Comparison of ENCODE assay signal across 13 cellular contexts in the genomic region with DNA sequence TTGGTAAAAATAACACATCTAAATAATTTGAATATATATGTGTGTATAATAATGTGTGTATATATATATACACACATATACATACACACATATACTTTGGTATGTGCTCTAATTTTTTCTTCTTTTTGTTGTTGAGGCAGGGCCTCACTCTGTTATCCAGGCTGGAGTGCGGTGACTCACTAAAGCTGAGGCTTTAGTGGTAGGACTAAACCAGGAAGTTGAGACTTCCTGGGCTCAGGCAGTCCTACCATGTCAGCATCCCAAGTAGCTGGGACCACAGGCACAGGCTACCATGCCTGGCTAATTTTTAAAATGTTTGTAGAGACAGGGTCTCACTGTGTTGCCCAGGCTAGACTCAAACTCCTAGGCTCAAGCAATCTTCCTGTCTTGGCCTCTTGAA. TPM values are rescaled to one million over a fixed set of nuclear protein-coding genes. Genes with fewer than 3 reads are reported as not detected.
DNase-seq lines count a peak whose midpoint lies in the region; ATAC-seq and TF ChIP-seq lines count a peak whose summit lies in the region.
"Had no signal": no experiment of that assay in that cellular context is flagged by ENCODE, and none has a peak within 500 bp of the region (broad histone marks: within the 10 kb centered on the region; RNA-seq: fewer than 3 reads in every experiment).

No MANE protein-coding gene starts in this region.

- no peaks in the 10 kb centered on the region for H4K20me1 ChIP-seq in IMR-90 (ENCODE audit: insufficient read depth, low read length)
- H4K20me1 ChIP-seq: BLaER1 had no signal

- POLR2A ChIA-PET in AG04450 (lab: Yijun Ruan, JAX) (no interaction called here), IMR-90 (lab: Charles Lee; ENCODE audit: unreplicated experiment) (no interaction called here)

- peak overlapping the region; percentile 48; the same call in 1 of the 2 replicates for H2BK120ac ChIP-seq in IMR-90 (ENCODE audit: low read depth, low read length)

- H3K4me2 ChIP-seq in IMR-90 (ENCODE audit: low read depth, low read length): no peak overlapping the region
- H3K4me2 ChIP-seq: BLaER1 had no signal

- no peak overlapping the region for H2AK9ac ChIP-seq in IMR-90 (replicated peaks; ENCODE audit: low read depth, low read length, poor library complexity)

- ATAC-seq in IMR-90 (ENCODE audit: low read depth): peak; percentile 65
- ATAC-seq in left lobe of liver: no peak

- H3K9me3 ChIP-seq in AG04450 (ENCODE audit: control insufficient read depth, insufficient read depth, low read length) (no peaks in the 10 kb centered on the region), IMR-90 (ENCODE audit: control insufficient read depth, insufficient read depth, low read length) (no peaks in the 10 kb centered on the region)
- H3K9me3 ChIP-seq in effector memory CD4-positive, alpha-beta T cell (ENCODE audit: control insufficient read depth, low read length): no peaks in the 10 kb centered on the region
- H3K9me3 ChIP-seq: BLaER1 had no signal

- dilution Hi-C loops in IMR-90 (cut with HindIII; ENCODE audit: low sequenced_read_pairs, unreplicated experiment): no loop called here

- intact Hi-C loops in IMR-90 (cut with micrococcal nuclease): loop anchor here (10.0 kb wide), 1 partner anchor 139 kb away; no protein-coding TSS in a partner anchor

- DNase-seq in AG04450 (ENCODE audit: low read depth, low spot score) (no peak), IMR-90 (peak; percentile 83), astrocyte of the cerebellum (ENCODE audit: low read depth) (peak; percentile 24), islet precursor cell (peak; percentile 73), H7 (no peak), left lobe of liver (ENCODE audit: low spot score) (no peak), NCI-H2196 (lab: John Stamatoyannopoulos, UW; ENCODE audit: unreplicated experiment) (no peak)
- DNase-seq in effector memory CD4-positive, alpha-beta T cell: no peak
- DNase-seq: activated naive CD8-positive, alpha-beta T cell treated with anti-CD3 and anti-CD28 coated beads, Interleukin-2, amount 10 ng/mL, durations not matched to agents 7 days and 5 days; NCI-H1048; NCI-H82; T-helper 1 cell had no signal

- peak overlapping the region; percentile 76 for H3K18ac ChIP-seq in IMR-90 (ENCODE audit: low read depth, low read length)

- H3K4ac ChIP-seq in IMR-90 (ENCODE audit: low read depth, low read length): no peak overlapping the region; the same call in 1 of the 2 replicates

- WGBS in IMR-90 (ENCODE audit: extremely low coverage in 2 of 2, insufficient read length in 1 of 2), 2 experiments: no CpG with 5 or more reads among the region's 1 CpG

- H2AFZ ChIP-seq in IMR-90 (replicated peaks; ENCODE audit: low read length, poor library complexity): peak overlapping the region; percentile 88

- H4K5ac ChIP-seq in IMR-90 (ENCODE audit: low read depth, low read length): peak overlapping the region; percentile 75

- no peaks in the 10 kb centered on the region for H3K27me3 ChIP-seq in AG04450 (ENCODE audit: control insufficient read depth, insufficient read depth, low read length)
- no peaks in the 10 kb centered on the region for H3K27me3 ChIP-seq in IMR-90 (ENCODE audit: control insufficient read depth, insufficient read depth, low read length)
- no peaks in the 10 kb centered on the region for H3K27me3 ChIP-seq in H7 (ENCODE audit: control insufficient read depth, insufficient read depth, low read length)
- H3K27me3 ChIP-seq in effector memory CD4-positive, alpha-beta T cell (replicated peaks; ENCODE audit: control insufficient read depth, insufficient read depth, low read length, poor library complexity, severe bottlenecking): no peaks in the 10 kb centered on the region
- H3K27me3 ChIP-seq: BLaER1 had no signal

- H2BK5ac ChIP-seq in IMR-90 (ENCODE audit: low read depth, low read length, poor library complexity, severe bottlenecking): peak overlapping the region; percentile 54

- no peak overlapping the region for H2BK20ac ChIP-seq in IMR-90 (ENCODE audit: low read depth, low read length)

- peak overlapping the region; percentile 43 to 68; a peak in 3 of 4 replicates for H4K8ac ChIP-seq in IMR-90 (ENCODE audit: low read depth in 2 of 2, low read length in 2 of 2)

- H3K23ac ChIP-seq in IMR-90 (ENCODE audit: low read depth, low read length): no peak overlapping the region

- H3K14ac ChIP-seq in IMR-90 (replicated peaks; ENCODE audit: low read depth, low read length): 0 out of 2 replicates have a peak overlapping the region, but pooled peaks have one; percentile 50

- H3K9me1 ChIP-seq in IMR-90 (ENCODE audit: insufficient read depth, low read length): no peaks in the 10 kb centered on the region

- CTCF ChIA-PET in AG04450 (lab: Charles Lee): no interaction called here
- CTCF ChIA-PET in IMR-90 (lab: Yijun Ruan, JAX): no interaction called here

- no peak overlapping the region for H2AK5ac ChIP-seq in IMR-90 (ENCODE audit: low read depth, low read length)

- no peak for TF ChIP-seq CTCF in AG04450 (IDR thresholded peaks at IDR 0.05; ENCODE audit: low read depth, low read length)
- no peak for TF ChIP-seq CTCF in IMR-90 (conservative IDR thresholded peaks at IDR 0.05; ENCODE audit: low read depth, low read length)
- no peak for TF ChIP-seq CTCF in astrocyte of the cerebellum (IDR thresholded peaks at IDR 0.05; ENCODE audit: low read depth, low read length, missing control alignments)

- no TSS peak for BruUV-seq in IMR-90 (replicated peaks; lab: Mats Ljungman, UMichigan)

- H3K27ac ChIP-seq in AG04450 (ENCODE audit: low read depth, low read length) (peak overlapping the region; percentile 65), IMR-90 (ENCODE audit: insufficient read depth, low read length) (peak overlapping the region; percentile 69; the same call in 1 of the 2 replicates)
- H3K27ac ChIP-seq in effector memory CD4-positive, alpha-beta T cell (ENCODE audit: insufficient read depth, low read length, poor library complexity, severe bottlenecking): no peak overlapping the region
- H3K27ac ChIP-seq: BLaER1 had no signal

- no peak for TF ChIP-seq RAD21 in IMR-90 (IDR thresholded peaks at IDR 0.05; ENCODE audit: low read length)

- H3K56ac ChIP-seq in IMR-90 (ENCODE audit: extremely low read depth, insufficient read depth, low read length): no peak overlapping the region

- no peaks in the 10 kb centered on the region for H3K36me3 ChIP-seq in IMR-90 (ENCODE audit: control insufficient read depth, insufficient read depth, low read length)
- H3K36me3 ChIP-seq in H7 (replicated peaks; ENCODE audit: control insufficient read depth, insufficient read depth, low read length): no peaks in the 10 kb centered on the region
- H3K36me3 ChIP-seq in effector memory CD4-positive, alpha-beta T cell (ENCODE audit: control insufficient read depth, insufficient read depth, low read length): no peaks in the 10 kb centered on the region
- H3K36me3 ChIP-seq: BLaER1 had no signal

- peak overlapping the region; percentile 20; the same call in 1 of the 3 replicates for H2BK15ac ChIP-seq in IMR-90 (ENCODE audit: low read depth, low read length)

- TF ChIP-seq POLR2A in IMR-90 (IDR thresholded peaks at IDR 0.05; ENCODE audit: low read depth, low read length): no peak

- H4K91ac ChIP-seq in IMR-90 (ENCODE audit: insufficient read depth, low read depth, low read length): no peak overlapping the region

- no peak overlapping the region for H3K4me3 ChIP-seq in AG04450 (ENCODE audit: low read depth, low read length)
- no peak overlapping the region for H3K4me3 ChIP-seq in IMR-90 (ENCODE audit: insufficient read depth, low read depth, low read length)
- H3K4me3 ChIP-seq in astrocyte of the cerebellum (ENCODE audit: low read depth, low read length): no peak overlapping the region
- H3K4me3 ChIP-seq in H7 (ENCODE audit: insufficient read depth, low read depth, low read length): no peak overlapping the region
- H3K4me3 ChIP-seq in effector memory CD4-positive, alpha-beta T cell (ENCODE audit: insufficient read depth, low read depth, low read length, poor library complexity, severe bottlenecking): no peak overlapping the region
- H3K4me3 ChIP-seq: BLaER1 had no signal

- in situ Hi-C loops in IMR-90 (cut with MboI; ENCODE audit: low sequenced_read_pairs): loop anchor here (25.0 kb wide), 2 partner anchors 371 to 904 kb away; no protein-coding TSS in a partner anchor
- in situ Hi-C loops in astrocyte of the cerebellum (cut with HindIII; ENCODE audit: low sequenced_read_pairs): no loop called here

- no peak overlapping the region for H3K9ac ChIP-seq in IMR-90 (ENCODE audit: low read depth, low read length)
- H3K9ac ChIP-seq: BLaER1 had no signal

- H3K79me1 ChIP-seq in IMR-90 (ENCODE audit: low read depth in 1 of 2, low read length in 2 of 2): no peaks in the 10 kb centered on the region

- H3K4me1 ChIP-seq in IMR-90 (ENCODE audit: control insufficient read depth, insufficient read depth, low read length): peaks cover 7% of the 10 kb centered on the region; the same call in 1 of the 2 replicates
- no peaks in the 10 kb centered on the region for H3K4me1 ChIP-seq in effector memory CD4-positive, alpha-beta T cell (ENCODE audit: control insufficient read depth, insufficient read depth, low read length, poor library complexity, severe bottlenecking)
- H3K4me1 ChIP-seq: BLaER1 had no signal

TF ChIP-seq in IMR-90, 13 proteins besides CTCF, POLR2A, EP300 and RAD21 (continues in another document):
- TF ChIP-seq, protein P1, sequence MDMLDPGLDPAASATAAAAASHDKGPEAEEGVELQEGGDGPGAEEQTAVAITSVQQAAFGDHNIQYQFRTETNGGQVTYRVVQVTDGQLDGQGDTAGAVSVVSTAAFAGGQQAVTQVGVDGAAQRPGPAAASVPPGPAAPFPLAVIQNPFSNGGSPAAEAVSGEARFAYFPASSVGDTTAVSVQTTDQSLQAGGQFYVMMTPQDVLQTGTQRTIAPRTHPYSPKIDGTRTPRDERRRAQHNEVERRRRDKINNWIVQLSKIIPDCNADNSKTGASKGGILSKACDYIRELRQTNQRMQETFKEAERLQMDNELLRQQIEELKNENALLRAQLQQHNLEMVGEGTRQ (IDR thresholded peaks at IDR 0.05; ENCODE audit: low read depth, low read length): no peak
- no peak for TF ChIP-seq RCOR1 (IDR thresholded peaks at IDR 0.05; ENCODE audit: insufficient replicate concordance, low read length)
- no peak for TF ChIP-seq MAFK (IDR thresholded peaks at IDR 0.05; ENCODE audit: low read depth, low read length)
- no peak for TF ChIP-seq BHLHE40 (IDR thresholded peaks at IDR 0.05; ENCODE audit: low read depth, low read length)
- no peak for TF ChIP-seq MAZ (IDR thresholded peaks at IDR 0.05; ENCODE audit: borderline replicate concordance, low read depth, low read length)
- no peak for TF ChIP-seq FOS (IDR thresholded peaks at IDR 0.05; ENCODE audit: low read depth, low read length)
- no peak for TF ChIP-seq RFX5 (IDR thresholded peaks at IDR 0.05; ENCODE audit: low read depth, low read length)

RNA-seq across cellular contexts. Expression of a gene that starts 46.7 kb away (rescaled TPM):
- 0.67 and 0.99 TPM in 2 replicates for polyA plus RNA-seq in AG04450 (2011; rRNA removed)
- 1.4 TPM in 2 replicates for polyA minus RNA-seq in AG04450 (2011; rRNA and poly(A)+ RNA removed)
- 0.83 and 1.1 TPM in 2 replicates for total RNA-seq in IMR-90 (2012; rRNA removed)
- 0.21 and 0.26 TPM in 2 replicates for polyA plus RNA-seq in IMR-90 (2012; rRNA removed)
- polyA plus RNA-seq in IMR-90 (2012; cell fraction: cytosol; rRNA removed): 0.09 TPM in 2 replicates
- 0.02 and 0.08 TPM in 2 replicates for polyA plus RNA-seq in IMR-90 (2012; cell fraction: nucleus; rRNA removed; ENCODE audit: low replicate concordance)
- total RNA-seq in H7 (2014; rRNA removed; shearing (Covaris generic)): 96.2 and 113 TPM in 2 replicates
- 23.4 TPM for total RNA-seq in left lobe of liver

Comparison
In these comparisons a context has a peak if more than half of its experiments do, and no peak if none do; other contexts are left out.
1. DNase-seq: peak in IMR-90 (single experiment), astrocyte of the cerebellum (single experiment) and islet precursor cell (single experiment); none in AG04450 (single experiment), H7 (single experiment), left lobe of liver (single experiment), NCI-H2196 (single experiment) and effector memory CD4-positive, alpha-beta T cell (0 of 3).
2. RNA of a gene that starts 46.7 kb away (total RNA-seq): 96.2 to 113 TPM in H7 and 23.4 TPM in left lobe of liver (single experiment); 0.83 to 1.1 TPM in IMR-90; every median in the first group is over 10 times any median in the second.